9 cellular contexts compared by ENCODE assay signal in the genomic region with DNA sequence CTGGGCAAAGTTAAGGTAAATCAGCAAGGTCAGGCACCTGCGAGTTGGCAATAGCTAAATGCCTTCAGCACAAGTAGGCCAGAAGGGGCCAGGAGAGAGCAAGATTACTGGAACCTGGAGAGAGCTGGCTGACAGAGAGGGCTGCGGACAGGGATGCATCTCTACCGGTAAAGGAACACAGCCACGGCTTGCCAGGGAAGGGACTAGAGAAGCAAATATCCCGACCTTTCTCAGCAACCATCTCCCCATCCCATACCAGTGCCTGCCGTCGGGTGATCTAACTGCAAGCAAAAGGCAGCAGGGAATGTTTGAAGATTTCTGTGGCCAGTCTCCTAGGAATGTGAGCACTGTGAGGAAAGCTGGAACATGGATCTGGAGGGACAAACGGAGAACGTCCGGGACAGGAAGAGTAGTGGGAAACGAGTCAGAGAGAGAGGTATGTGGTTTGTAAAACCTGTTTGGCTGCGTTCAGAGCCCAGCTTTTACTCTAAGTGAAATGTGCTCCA. TPM values are rescaled to one million over a fixed set of nuclear protein-coding genes. Genes with fewer than 3 reads are reported as not detected.
DNase-seq lines count a peak whose midpoint lies in the region; ATAC-seq and TF ChIP-seq lines count a peak whose summit lies in the region.
"Had no signal": no experiment of that assay in that cellular context is flagged by ENCODE, and none has a peak within 500 bp of the region (broad histone marks: within the 10 kb centered on the region; RNA-seq: fewer than 3 reads in every experiment).

No MANE protein-coding gene starts in this region.

- H3K4me1 Mint-ChIP-seq in Caco-2 (ENCODE audit: low read depth, unreplicated experiment) = peaks cover 24% of the 10 kb centered on the region
- peaks cover 1% of the 10 kb centered on the region for H3K4me1 Mint-ChIP-seq in endodermal cell

- peak; percentile 54 to 60 for DNase-seq in Caco-2
- peak; percentile 74 for DNase-seq in NCI-H510A treated with DMSO at 0.1 percent for 48 hours (lab: John Stamatoyannopoulos, UW)
- DNase-seq in endodermal cell = peak; percentile 90
- peak in 2 of 3 donors; percentile 32 to 60 for DNase-seq in right lobe of liver
- DNase-seq in tibial nerve (ENCODE audit: low spot score in 2 of 2) = no peak
- DNase-seq: activated naive CD4-positive, alpha-beta T cell had no signal

- no peak for TF ChIP-seq EP300 in tibial nerve (IDR thresholded peaks at IDR 0.05)

- H3K4me3 ChIP-seq in Caco-2 (ENCODE audit: low read depth, low read length) (no peak overlapping the region), endodermal cell (ENCODE audit: low read length) (no peak overlapping the region), right lobe of liver (no peak overlapping the region), tibial nerve (no peak overlapping the region)

- BruUV-seq in Caco-2 (replicated peaks; lab: Mats Ljungman, UMichigan) = no TSS peak

- H3K36me3 ChIP-seq in Caco-2 (ENCODE audit: control insufficient read depth, insufficient read depth, low read length) (no peaks in the 10 kb centered on the region), endodermal cell (ENCODE audit: control insufficient read depth, insufficient read depth, low read length) (no peaks in the 10 kb centered on the region), right lobe of liver (no peaks in the 10 kb centered on the region), tibial nerve (no peaks in the 10 kb centered on the region)

- no peak overlapping the region for H3K27ac Mint-ChIP-seq in Caco-2 (ENCODE audit: unreplicated experiment)
- no peak overlapping the region for H3K27ac Mint-ChIP-seq in endodermal cell

- no peaks in the 10 kb centered on the region; the same call in 1 of the 2 replicates for H3K27me3 ChIP-seq in Caco-2 (replicated peaks; ENCODE audit: control insufficient read depth, insufficient read depth, low read length)
- peaks cover 12% of the 10 kb centered on the region for H3K27me3 ChIP-seq in endodermal cell (ENCODE audit: control insufficient read depth, insufficient read depth, low read length, poor library complexity, severe bottlenecking)
- H3K27me3 ChIP-seq in right lobe of liver = no peaks in the 10 kb centered on the region
- no peaks in the 10 kb centered on the region for H3K27me3 ChIP-seq in tibial nerve

- no peaks in the 10 kb centered on the region for H3K4me1 ChIP-seq in Caco-2
- no peaks in the 10 kb centered on the region for H3K4me1 ChIP-seq in endodermal cell (ENCODE audit: control insufficient read depth, insufficient read depth, low read length)
- peaks cover 0 to 10% (median 0%) of the 10 kb centered on the region in 4 donors for H3K4me1 ChIP-seq in right lobe of liver
- peaks cover 0 to 16% (median 0%) of the 10 kb centered on the region in 4 donors for H3K4me1 ChIP-seq in tibial nerve

- H3K4me3 Mint-ChIP-seq in Caco-2 (ENCODE audit: unreplicated experiment) (peak overlapping the region; percentile 53), endodermal cell (no peak overlapping the region)

- H3K27ac ChIP-seq in endodermal cell (ENCODE audit: low read depth, low read length) = no peak overlapping the region
- H3K27ac ChIP-seq in right lobe of liver = no peak overlapping the region
- no peak overlapping the region for H3K27ac ChIP-seq in tibial nerve

- TF ChIP-seq CTCF in Caco-2 (IDR thresholded peaks at IDR 0.05; ENCODE audit: insufficient read depth in 1 of 2, low read depth in 1 of 2, low read length in 1 of 2, severe bottlenecking in 1 of 2, unreplicated experiment in 1 of 2) (peak; percentile 9 to 37), endodermal cell (conservative IDR thresholded peaks at IDR 0.05) (peak; percentile 79), right lobe of liver (IDR thresholded peaks at IDR 0.05) (peak; percentile 17 to 48 (median 27)), tibial nerve (IDR thresholded peaks at IDR 0.05) (no peak)

- H3K36me3 Mint-ChIP-seq in Caco-2 (ENCODE audit: insufficient read depth, unreplicated experiment) = no peaks in the 10 kb centered on the region
- H3K36me3 Mint-ChIP-seq in endodermal cell (ENCODE audit: low read depth) = no peaks in the 10 kb centered on the region

- H3K27me3 Mint-ChIP-seq in Caco-2 (ENCODE audit: insufficient read depth, unreplicated experiment) (peaks cover 9% of the 10 kb centered on the region), endodermal cell (ENCODE audit: insufficient read depth) (peaks cover 28% of the 10 kb centered on the region)

- WGBS in endodermal cell (ENCODE audit: insufficient coverage in 1 of 2, insufficient read length in 1 of 2), 2 experiments = 53 to 63% methylated on average over 9 to 12 of the region's 12 CpGs
- WGBS in right lobe of liver (ENCODE audit: insufficient coverage, low coverage, low lambda C conversion rate, missing lambda C conversion rate) = 50% methylated on average over 11 of the region's 12 CpGs
- 62% methylated on average over 12 of the region's 12 CpGs for WGBS in tibial nerve, 2 donors

- H3K9me3 ChIP-seq in Caco-2 (no peaks in the 10 kb centered on the region), endodermal cell (ENCODE audit: control insufficient read depth, low read length) (no peaks in the 10 kb centered on the region), right lobe of liver (no peaks in the 10 kb centered on the region), tibial nerve (peaks cover 0 to 8% (median 0%) of the 10 kb centered on the region in 4 donors)

- no peaks in the 10 kb centered on the region for H3K9me3 Mint-ChIP-seq in Caco-2 (ENCODE audit: unreplicated experiment)
- H3K9me3 Mint-ChIP-seq in endodermal cell = no peaks in the 10 kb centered on the region

- ATAC-seq in right lobe of liver (peak; percentile 82 to 93 (median 85)), HG03095 (IDR thresholded peaks at IDR 0.05; ENCODE audit: unreplicated experiment) (no peak), GM19467 (IDR thresholded peaks at IDR 0.05; ENCODE audit: unreplicated experiment) (no peak), GM18870 (IDR thresholded peaks at IDR 0.05; ENCODE audit: unreplicated experiment) (no peak)

- TF ChIP-seq POLR2A in right lobe of liver (IDR thresholded peaks at IDR 0.05) = no peak
- TF ChIP-seq POLR2A in tibial nerve (IDR thresholded peaks at IDR 0.05) = no peak

- no peak overlapping the region for H3K9ac ChIP-seq in endodermal cell (ENCODE audit: extremely low read depth, low read length, poor library complexity, severe bottlenecking)

- POLR2A ChIA-PET in Caco-2 (lab: Charles Lee) = interaction anchor here (0.6 kb wide), 1 partner anchor 885 kb away, joined by 4 read pairs; no protein-coding TSS in a partner anchor

- CTCF ChIA-PET in Caco-2 (lab: Charles Lee) = interaction anchor here (0.7 to 1.5 kb wide), 11 partner anchors 11 to 1647 kb away, joined by 3 to 20 read pairs (median 5); no protein-coding TSS in a partner anchor

- intact Hi-C loops in Caco-2 (cut with micrococcal nuclease; ENCODE audit: unreplicated experiment) = no loop called here
- intact Hi-C loops in right lobe of liver (cut with DNase I) = loop anchor here (5.0 to 10.0 kb wide), 3 partner anchors 109 to 391 kb away; no protein-coding TSS in a partner anchor

RNA-seq across cellular contexts. Expression of gene ABLIM3, which starts 15.9 kb away (rescaled TPM):
- total RNA-seq in Caco-2 (2022) (not detected in 2 replicates), endodermal cell (under 1 TPM; 0.24 to 0.66 TPM), right lobe of liver (100 to 1,000 TPM in 4 of 6 experiments, 10 to 100 TPM in 2; 85.8 to 180 (median 125) TPM), tibial nerve (10 to 100 TPM; 50.3 to 75.3 (median 52.3) TPM)
- 0.18 TPM for polyA plus RNA-seq in endodermal cell (2013, experiment 1 of 2)
- 0.62 TPM for polyA plus RNA-seq in endodermal cell (2013, experiment 2 of 2)

Comparison
In these comparisons a context has a peak if more than half of its experiments do, and no peak if none do; other contexts are left out.
1. DNase-seq: peak in Caco-2 (2 of 2), NCI-H510A treated with DMSO at 0.1 percent for 48 hours (single experiment), endodermal cell (single experiment) and right lobe of liver (2 of 3); none in tibial nerve (0 of 2).
2. CTCF ChIP-seq: peak in Caco-2 (2 of 2), endodermal cell (single experiment) and right lobe of liver (4 of 4); none in tibial nerve (0 of 5).
3. ATAC-seq: peak in right lobe of liver (4 of 4); none in HG03095 (single experiment), GM19467 (single experiment) and GM18870 (single experiment).
4. RNA of gene ABLIM3, which starts 15.9 kb away (total RNA-seq): 85.8 to 180 TPM in right lobe of liver and 50.3 to 75.3 TPM in tibial nerve; 0.24 to 0.66 TPM in endodermal cell and not detected in Caco-2; every median in the first group is over 10 times any median in the second.